ENCODE assay signal across 20 cellular contexts in the genomic region with DNA sequence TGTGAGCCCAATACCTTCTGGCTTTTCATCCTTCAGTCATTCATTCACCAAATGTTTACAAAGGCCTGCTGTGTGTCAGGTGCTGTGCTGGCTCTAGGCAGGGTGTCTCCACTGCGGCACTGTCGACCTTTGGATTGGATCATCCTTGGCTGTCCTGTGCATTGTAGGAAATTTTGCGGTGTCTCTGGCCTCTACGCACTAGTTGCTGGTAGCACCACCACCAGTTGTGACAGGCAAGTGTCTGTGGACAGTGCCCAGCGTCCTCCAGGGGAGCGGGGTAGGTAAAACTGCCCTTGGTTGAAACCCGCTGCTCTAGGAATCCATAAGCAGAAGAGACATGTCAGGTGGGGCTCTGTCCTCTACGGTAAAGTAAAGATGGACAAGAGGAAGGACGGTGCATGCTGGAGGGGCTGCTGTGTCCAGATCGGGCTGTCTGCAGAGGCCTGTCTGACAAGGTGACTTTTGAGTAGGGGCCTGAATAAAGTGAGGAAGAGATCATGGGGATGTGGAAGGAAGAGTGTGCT.
DNase-seq lines count a peak whose midpoint lies in the region; ATAC-seq and TF ChIP-seq lines count a peak whose summit lies in the region.
"Had no signal": no experiment of that assay in that cellular context is flagged by ENCODE, and none has a peak within 500 bp of the region (broad histone marks: within the 10 kb centered on the region; RNA-seq: fewer than 3 reads in every experiment).

No MANE protein-coding gene starts in this region.

- ATAC-seq in lower lobe of right lung = no peak
- ATAC-seq in stimulated activated naive B cell treated with anti-CD40 and anti-IgM and Interleukin-4, amounts not matched to agents 10 μg/mL and 1 μg/mL and 100 μg/mL, for 72 hours (replicated peaks) = no peak
- no peak for ATAC-seq in GM19023 (IDR thresholded peaks at IDR 0.05; ENCODE audit: unreplicated experiment)

- no peaks in the 10 kb centered on the region for H3K27me3 ChIP-seq in KMS-11 (ENCODE audit: insufficient read depth, low read depth)
- H3K27me3 ChIP-seq in lower lobe of right lung (ENCODE audit: low read depth) = no peaks in the 10 kb centered on the region
- H3K27me3 ChIP-seq in ovary = no peaks in the 10 kb centered on the region

- H3K9ac ChIP-seq in KMS-11 = peak overlapping the region; percentile 82; the same call in 1 of the 2 replicates

- TF ChIP-seq POLR2A in ovary (IDR thresholded peaks at IDR 0.05) = no peak

- H3K36me3 Mint-ChIP-seq in T-helper 2 cell treated with Interferon-gamma antibody and Interleukin-4, amounts not matched to agents 5 μg/mL and 100 μg/mL, for 36 hours (ENCODE audit: low read depth) = no peaks in the 10 kb centered on the region
- H3K36me3 Mint-ChIP-seq in stimulated activated naive B cell treated with anti-CD40 and anti-IgM and Interleukin-4, amounts not matched to agents 10 μg/mL and 1 μg/mL and 100 μg/mL, for 72 hours = peaks cover 30 to 42% of the 10 kb centered on the region in 2 donors

- H3K4me3 ChIP-seq in KMS-11 (IDR thresholded peaks at IDR 0.05; ENCODE audit: insufficient read depth, low read depth, low read length) (no peak overlapping the region), lower lobe of right lung (no peak overlapping the region), ovary (no peak overlapping the region)
- H3K4me3 ChIP-seq: A549 had no signal

- peak overlapping the region; percentile 96 for H3K27ac ChIP-seq in KMS-11
- H3K27ac ChIP-seq in lower lobe of right lung = no peak overlapping the region
- H3K27ac ChIP-seq in ovary = no peak overlapping the region
- H3K27ac ChIP-seq: 22Rv1, A549, HL-60 had no signal

- intact Hi-C loops in lower lobe of right lung (cut with DNase I) (no loop called here), ovary (cut with DNase I) (no loop called here)

- no peak overlapping the region for H3K4me3 Mint-ChIP-seq in T-helper 2 cell treated with Interferon-gamma antibody and Interleukin-4, amounts not matched to agents 5 μg/mL and 100 μg/mL, for 36 hours
- no peak overlapping the region for H3K4me3 Mint-ChIP-seq in stimulated activated naive B cell treated with anti-CD40 and anti-IgM and Interleukin-4, amounts not matched to agents 10 μg/mL and 1 μg/mL and 100 μg/mL, for 72 hours
- H3K4me3 Mint-ChIP-seq: CD14-positive monocyte had no signal

- WGBS in ovary, 3 donors = 96 to 98% (median 97%) methylated on average over 10 of the region's 10 CpGs

- H3K36me3 ChIP-seq in KMS-11 (ENCODE audit: insufficient read depth) (no peaks in the 10 kb centered on the region), lower lobe of right lung (no peaks in the 10 kb centered on the region), ovary (no peaks in the 10 kb centered on the region)

- H3K9me3 ChIP-seq in lower lobe of right lung = no peaks in the 10 kb centered on the region
- no peaks in the 10 kb centered on the region for H3K9me3 ChIP-seq in ovary
- H3K9me3 ChIP-seq: A549 had no signal

- peaks cover 75% of the 10 kb centered on the region for H3K4me1 ChIP-seq in KMS-11 (ENCODE audit: low read depth, poor library complexity, severe bottlenecking)
- peaks cover 27% of the 10 kb centered on the region for H3K4me1 ChIP-seq in lower lobe of right lung
- peaks cover 22% of the 10 kb centered on the region for H3K4me1 ChIP-seq in ovary (ENCODE audit: insufficient read depth)

- no peak for DNase-seq in T-helper 2 cell treated with Interferon-gamma antibody and Interleukin-4, amounts not matched to agents 5 μg/mL and 100 μg/mL, for 36 hours (ENCODE audit: low spot score)
- DNase-seq in T-helper 2 cell (no peak), lower lobe of right lung (peak; percentile 4), NOMO-1 treated with DMSO at 0.1 percent for 48 hours (lab: John Stamatoyannopoulos, UW; ENCODE audit: unreplicated experiment) (no peak), ovary (no peak)
- no peak for DNase-seq in stimulated activated naive B cell treated with anti-CD40 and anti-IgM and Interleukin-4, amounts not matched to agents 10 μg/mL and 1 μg/mL and 100 μg/mL, for 72 hours
- DNase-seq: AML-193; CD4-positive, alpha-beta memory T cell; DMS153; DMS79; GDM1; GOT3; H7; IMR-90 had no signal

- no peaks in the 10 kb centered on the region for H4K20me1 ChIP-seq in KMS-11 (ENCODE audit: insufficient read depth)

- TF ChIP-seq CTCF in KMS-11 (conservative IDR thresholded peaks at IDR 0.05; ENCODE audit: low read depth, low read length) (no peak), lower lobe of right lung (IDR thresholded peaks at IDR 0.05) (no peak), ovary (IDR thresholded peaks at IDR 0.05) (no peak)

- H3K4me2 ChIP-seq in KMS-11 = peak overlapping the region; percentile 88
- H3K4me2 ChIP-seq: A549 had no signal

- H3K9me3 Mint-ChIP-seq in T-helper 2 cell treated with Interferon-gamma antibody and Interleukin-4, amounts not matched to agents 5 μg/mL and 100 μg/mL, for 36 hours = no peaks in the 10 kb centered on the region
- H3K9me3 Mint-ChIP-seq in stimulated activated naive B cell treated with anti-CD40 and anti-IgM and Interleukin-4, amounts not matched to agents 10 μg/mL and 1 μg/mL and 100 μg/mL, for 72 hours = no peaks in the 10 kb centered on the region

- H2AFZ ChIP-seq in KMS-11 (ENCODE audit: low read depth) = no peak overlapping the region

- H3K27me3 Mint-ChIP-seq in T-helper 2 cell treated with Interferon-gamma antibody and Interleukin-4, amounts not matched to agents 5 μg/mL and 100 μg/mL, for 36 hours (ENCODE audit: low read depth) = no peaks in the 10 kb centered on the region
- H3K27me3 Mint-ChIP-seq in stimulated activated naive B cell treated with anti-CD40 and anti-IgM and Interleukin-4, amounts not matched to agents 10 μg/mL and 1 μg/mL and 100 μg/mL, for 72 hours = no peaks in the 10 kb centered on the region
- H3K27me3 Mint-ChIP-seq: CD4-positive, alpha-beta memory T cell had no signal

- H3K27ac Mint-ChIP-seq in T-helper 2 cell treated with Interferon-gamma antibody and Interleukin-4, amounts not matched to agents 5 μg/mL and 100 μg/mL, for 36 hours = peak overlapping the region; percentile 56
- peak overlapping the region; percentile 0 for H3K27ac Mint-ChIP-seq in stimulated activated naive B cell treated with anti-CD40 and anti-IgM and Interleukin-4, amounts not matched to agents 10 μg/mL and 1 μg/mL and 100 μg/mL, for 72 hours
- H3K27ac Mint-ChIP-seq: CD4-positive, alpha-beta memory T cell had no signal

- H3K4me1 Mint-ChIP-seq in T-helper 2 cell treated with Interferon-gamma antibody and Interleukin-4, amounts not matched to agents 5 μg/mL and 100 μg/mL, for 36 hours (ENCODE audit: low read depth) = peaks cover 3% of the 10 kb centered on the region
- H3K4me1 Mint-ChIP-seq in stimulated activated naive B cell treated with anti-CD40 and anti-IgM and Interleukin-4, amounts not matched to agents 10 μg/mL and 1 μg/mL and 100 μg/mL, for 72 hours = peaks cover 21 to 32% of the 10 kb centered on the region in 2 donors

- peaks cover 4% of the 10 kb centered on the region; the same call in 1 of the 2 replicates for H3K79me2 ChIP-seq in KMS-11 (ENCODE audit: insufficient read depth, low read depth)

- no peak for TF ChIP-seq EP300 in ovary (IDR thresholded peaks at IDR 0.05)
